In genomic region chr14:25828562-25828961, GRCh38 we compare ENCODE assay signal across 9 cellular contexts.
"Had no signal": no experiment of that assay in that cellular context is flagged by ENCODE, and none has a peak within 500 bp of the region (broad histone marks: within the 10 kb centered on the region; RNA-seq: fewer than 3 reads in every experiment).

No MANE protein-coding gene starts in this region.

- H2AFZ ChIP-seq: GM23248, GM23338 had no signal

- H3K4me3 ChIP-seq: GM23248, GM23338, HAP-1 had no signal

- H3K4me2 ChIP-seq: GM23338 had no signal

- H3K27ac ChIP-seq: GM23248 had no signal

- DNase-seq: GM23248, GOT3, H7, H9, HCEC 1CT, HFFc6 had no signal

- H3K4me1 ChIP-seq: HAP-1 had no signal

- ATAC-seq: GM23338, HCT116 had no signal

- H3K36me3 ChIP-seq: HAP-1 had no signal

- H3K9me3 ChIP-seq: HAP-1 had no signal

- H3K9ac ChIP-seq: GM23248 had no signal
